31 cellular contexts compared by ENCODE assay signal in genomic region chr16:65333298-65333697, GRCh38.
"Had no signal": no experiment of that assay in that cellular context is flagged by ENCODE, and none has a peak within 500 bp of the region (broad histone marks: within the 10 kb centered on the region; RNA-seq: fewer than 3 reads in every experiment).

No MANE protein-coding gene starts in this region.

- H3K4me1 ChIP-seq: neural progenitor cell, parathyroid adenoma, right atrium auricular region, right lobe of liver, sigmoid colon, suprapubic skin, transverse colon, upper lobe of right lung, uterus had no signal

- H3K4me1 Mint-ChIP-seq: naive B cell; naive thymus-derived CD8-positive, alpha-beta T cell; neural progenitor cell; stimulated activated memory B cell treated with anti-CD40 and anti-IgM and Interleukin-4, amounts not matched to agents 10 μg/mL and 1 μg/mL and 100 μg/mL, for 72 hours; stimulated activated naive CD8-positive, alpha-beta T cell treated with anti-CD3 and anti-CD28 coated beads, Interleukin-15, amount 100 ng/mL, for 72 hours had no signal

- H3K4me2 ChIP-seq: neural progenitor cell had no signal

- H3K79me2 ChIP-seq: parathyroid adenoma had no signal

- H3K9ac ChIP-seq: neural progenitor cell, parathyroid adenoma had no signal

- H3K9me3 ChIP-seq: ovary, right atrium auricular region, right lobe of liver, sigmoid colon, suprapubic skin, testis, tibial artery, transverse colon, upper lobe of right lung, uterus had no signal

- H3K27ac ChIP-seq: neural progenitor cell, parathyroid adenoma, right atrium auricular region, right lobe of liver, sigmoid colon, suprapubic skin, tibial artery, transverse colon, upper lobe of right lung, uterus had no signal

- H3K4me3 ChIP-seq: neural progenitor cell, ovary, right atrium auricular region, right lobe of liver, sigmoid colon, suprapubic skin, testis, tibial artery, transverse colon, upper lobe of right lung, uterus had no signal

- H3K27ac Mint-ChIP-seq: naive B cell; naive thymus-derived CD8-positive, alpha-beta T cell; natural killer cell treated with Interleukin-12 subunit alpha and Interleukin-12 subunit beta and Interleukin-15 and Interleukin-18, amount 100 ng/mL, for 72 hours; neural progenitor cell; progenitor cell of endocrine pancreas; stimulated activated memory B cell treated with anti-CD40 and anti-IgM and Interleukin-4, amounts not matched to agents 10 μg/mL and 1 μg/mL and 100 μg/mL, for 72 hours; stimulated activated naive CD8-positive, alpha-beta T cell treated with anti-CD3 and anti-CD28 coated beads, Interleukin-15, amount 100 ng/mL, for 72 hours; type B pancreatic cell had no signal

- H3K27me3 ChIP-seq: neural progenitor cell, ovary, right atrium auricular region, right lobe of liver, sigmoid colon, suprapubic skin, testis, tibial artery, transverse colon, upper lobe of right lung, uterus had no signal

- DNase-seq: naive B cell; naive thymus-derived CD8-positive, alpha-beta T cell; occipital lobe; posterior cingulate gyrus; retina; right lobe of liver; sigmoid colon; small intestine; stimulated activated CD4-positive, alpha-beta T cell treated with anti-CD3 and anti-CD28 coated beads, Interleukin-12 subunit alpha, Interleukin-12 subunit beta, amount 100 ng/mL, for 4 hours; stimulated activated CD4-positive, alpha-beta T cell treated with anti-CD3 and anti-CD28 coated beads, Interleukin-1b, Interleukin-23, amount 100 ng/mL, for 48 hours; stimulated activated CD4-positive, alpha-beta T cell treated with anti-CD3 and anti-CD28 coated beads, Interleukin-4, amount 100 ng/mL, for 1 hour; stimulated activated CD4-positive, alpha-beta T cell treated with anti-CD3 and anti-CD28 coated beads, Interleukin-4, amount 100 ng/mL, for 4 hours; stimulated activated CD8-positive, alpha-beta memory T cell treated with anti-CD3 and anti-CD28 coated beads, Interleukin-4, amount 100 ng/mL, for 48 hours; stimulated activated naive CD4-positive, alpha-beta T cell; stimulated activated naive CD8-positive, alpha-beta T cell treated with anti-CD3 and anti-CD28 coated beads, Interleukin-15, amount 100 ng/mL, for 72 hours; stimulated activated naive CD8-positive, alpha-beta T cell treated with anti-CD3 and anti-CD28 coated beads, Interleukin-15, Interleukin-2, amounts not matched to agents 100 U/mL and 50 U/mL, for 24 hours; substantia nigra; testis; tibial artery; transverse colon; upper lobe of right lung; uterus had no signal

- H3K36me3 Mint-ChIP-seq: naive B cell; naive thymus-derived CD8-positive, alpha-beta T cell; natural killer cell treated with Interleukin-12 subunit alpha and Interleukin-12 subunit beta and Interleukin-15 and Interleukin-18, amount 100 ng/mL, for 72 hours; neural progenitor cell; stimulated activated memory B cell treated with anti-CD40 and anti-IgM and Interleukin-4, amounts not matched to agents 10 μg/mL and 1 μg/mL and 100 μg/mL, for 72 hours; type B pancreatic cell had no signal

- H3K4me3 Mint-ChIP-seq: naive B cell; natural killer cell treated with Interleukin-12 subunit alpha and Interleukin-12 subunit beta and Interleukin-15 and Interleukin-18, amount 100 ng/mL, for 72 hours; neural progenitor cell; stimulated activated memory B cell treated with anti-CD40 and anti-IgM and Interleukin-4, amounts not matched to agents 10 μg/mL and 1 μg/mL and 100 μg/mL, for 72 hours; stimulated activated naive CD8-positive, alpha-beta T cell treated with anti-CD3 and anti-CD28 coated beads, Interleukin-15, amount 100 ng/mL, for 72 hours; type B pancreatic cell had no signal

- H2AFZ ChIP-seq: neural progenitor cell, parathyroid adenoma had no signal

- H3K9me3 Mint-ChIP-seq: natural killer cell treated with Interleukin-12 subunit alpha and Interleukin-12 subunit beta and Interleukin-15 and Interleukin-18, amount 100 ng/mL, for 72 hours had no signal

- FAIRE-seq: small intestine had no signal

- H3K36me3 ChIP-seq: neural progenitor cell, ovary, right atrium auricular region, right lobe of liver, sigmoid colon, suprapubic skin, tibial artery, transverse colon, upper lobe of right lung, uterus had no signal

- H3K27me3 Mint-ChIP-seq: naive B cell; natural killer cell treated with Interleukin-12 subunit alpha and Interleukin-12 subunit beta and Interleukin-15 and Interleukin-18, amount 100 ng/mL, for 72 hours; stimulated activated memory B cell treated with anti-CD40 and anti-IgM and Interleukin-4, amounts not matched to agents 10 μg/mL and 1 μg/mL and 100 μg/mL, for 72 hours; stimulated activated naive CD8-positive, alpha-beta T cell treated with anti-CD3 and anti-CD28 coated beads, Interleukin-15, amount 100 ng/mL, for 72 hours had no signal

- ATAC-seq: naive thymus-derived CD8-positive, alpha-beta T cell; natural killer cell treated with Interleukin-12 subunit alpha and Interleukin-12 subunit beta and Interleukin-15 and Interleukin-18, amount 100 ng/mL, for 72 hours; stimulated activated memory B cell treated with anti-CD40 and anti-IgM and Interleukin-4, amounts not matched to agents 10 μg/mL and 1 μg/mL and 100 μg/mL, for 72 hours; stimulated activated naive CD8-positive, alpha-beta T cell treated with anti-CD3 and anti-CD28 coated beads, Interleukin-15, amount 100 ng/mL, for 72 hours; stimulated activated naive CD8-positive, alpha-beta T cell treated with anti-CD3 and anti-CD28 coated beads, Interleukin-15, Interleukin-2, amounts not matched to agents 100 U/mL and 50 U/mL, for 24 hours; upper lobe of right lung had no signal
